In genomic region chr1:93081716-93082115, GRCh38 we compare ENCODE assay signal across 8 cellular contexts. TPM values are rescaled to one million over a fixed set of nuclear protein-coding genes. Genes with fewer than 3 reads are reported as not detected.
DNase-seq lines count a peak whose midpoint lies in the region; ATAC-seq and TF ChIP-seq lines count a peak whose summit lies in the region.

No MANE protein-coding gene starts in this region.

- peak overlapping the region; percentile 27 for H3K27ac ChIP-seq in HL-60 (replicated peaks)

- H3K4me3 ChIP-seq in HL-60 (replicated peaks; ENCODE audit: insufficient read depth, low read length) = 0 out of 2 replicates have a peak overlapping the region, but pooled peaks have one; percentile 82

- no peak for TF ChIP-seq CTCF in HL-60 (IDR thresholded peaks at IDR 0.05; ENCODE audit: insufficient read depth, low read length)

- intact Hi-C loops in activated T-helper 1 cell treated with anti-CD3 and anti-CD28 coated beads, Interleukin-12 subunit alpha, Interleukin-12 subunit beta, Interleukin-2, Interleukin-4 antibody, amounts not matched to agents 30 ng/mL and 10 ng/mL and 1 ng/mL, durations not matched to agents 14 hours and 24 hours and 36 hours (cut with micrococcal nuclease) = loop anchor here (2.0 to 5.0 kb wide), 2 partner anchors 46 to 223 kb away; no protein-coding TSS in a partner anchor
- intact Hi-C loops in sciatic nerve (cut with DNase I) = no loop called here

- H3K4me1 Mint-ChIP-seq in activated T-helper 1 cell treated with anti-CD3 and anti-CD28 coated beads, Interleukin-12 subunit alpha, Interleukin-12 subunit beta, Interleukin-2, Interleukin-4 antibody, amounts not matched to agents 30 ng/mL and 10 ng/mL and 1 ng/mL, durations not matched to agents 14 hours and 24 hours and 36 hours (ENCODE audit: low read depth) = peaks cover 59% of the 10 kb centered on the region

- H3K36me3 Mint-ChIP-seq in activated T-helper 1 cell treated with anti-CD3 and anti-CD28 coated beads, Interleukin-12 subunit alpha, Interleukin-12 subunit beta, Interleukin-2, Interleukin-4 antibody, amounts not matched to agents 30 ng/mL and 10 ng/mL and 1 ng/mL, durations not matched to agents 14 hours and 24 hours and 36 hours (ENCODE audit: low read depth) = peaks cover 32% of the 10 kb centered on the region

- H3K27me3 Mint-ChIP-seq in activated T-helper 1 cell treated with anti-CD3 and anti-CD28 coated beads, Interleukin-12 subunit alpha, Interleukin-12 subunit beta, Interleukin-2, Interleukin-4 antibody, amounts not matched to agents 30 ng/mL and 10 ng/mL and 1 ng/mL, durations not matched to agents 14 hours and 24 hours and 36 hours (ENCODE audit: insufficient read depth) = no peaks in the 10 kb centered on the region

- H3K9me3 Mint-ChIP-seq in activated T-helper 1 cell treated with anti-CD3 and anti-CD28 coated beads, Interleukin-12 subunit alpha, Interleukin-12 subunit beta, Interleukin-2, Interleukin-4 antibody, amounts not matched to agents 30 ng/mL and 10 ng/mL and 1 ng/mL, durations not matched to agents 14 hours and 24 hours and 36 hours = peaks cover 5% of the 10 kb centered on the region

- DNase-seq in AG08395 (ENCODE audit: low spot score) = peak; percentile 70
- peak in 1 of 2 experiments; percentile 35 for DNase-seq in HL-60 (ENCODE audit: low read depth in 1 of 2, low spot score in 1 of 2)
- no peak for DNase-seq in activated T-helper 1 cell treated with anti-CD3 and anti-CD28 coated beads, Interleukin-12 subunit alpha, Interleukin-12 subunit beta, Interleukin-2, Interleukin-4 antibody, amounts not matched to agents 30 ng/mL and 10 ng/mL and 1 ng/mL, durations not matched to agents 14 hours and 24 hours and 36 hours (ENCODE audit: low spot score)
- peak; percentile 90 for DNase-seq in iris pigment epithelial cell (ENCODE audit: low read depth)
- no peak for DNase-seq in sciatic nerve (ENCODE audit: low spot score)
- DNase-seq in midbrain (lab: John Stamatoyannopoulos, UW) = no peak

- ATAC-seq in GM18861 (IDR thresholded peaks at IDR 0.05; ENCODE audit: unreplicated experiment) (no peak), HG03521 (IDR thresholded peaks at IDR 0.05; ENCODE audit: unreplicated experiment) (no peak), sciatic nerve (no peak)

- H3K27ac Mint-ChIP-seq in activated T-helper 1 cell treated with anti-CD3 and anti-CD28 coated beads, Interleukin-12 subunit alpha, Interleukin-12 subunit beta, Interleukin-2, Interleukin-4 antibody, amounts not matched to agents 30 ng/mL and 10 ng/mL and 1 ng/mL, durations not matched to agents 14 hours and 24 hours and 36 hours = no peak overlapping the region

- peak overlapping the region; percentile 98 for H3K4me3 Mint-ChIP-seq in activated T-helper 1 cell treated with anti-CD3 and anti-CD28 coated beads, Interleukin-12 subunit alpha, Interleukin-12 subunit beta, Interleukin-2, Interleukin-4 antibody, amounts not matched to agents 30 ng/mL and 10 ng/mL and 1 ng/mL, durations not matched to agents 14 hours and 24 hours and 36 hours

- no peaks in the 10 kb centered on the region for H3K27me3 ChIP-seq in HL-60 (ENCODE audit: insufficient read depth, poor library complexity, severe bottlenecking)

RNA-seq across cellular contexts. Expression of gene MTF2, which starts 2.6 kb away (rescaled TPM):
- total RNA-seq in activated T-helper 1 cell treated with anti-CD3 and anti-CD28 coated beads, Interleukin-12 subunit alpha, Interleukin-12 subunit beta, Interleukin-2, Interleukin-4 antibody, amounts not matched to agents 30 ng/mL and 10 ng/mL and 1 ng/mL, durations not matched to agents 14 hours and 24 hours and 36 hours = 68.4 and 71.0 TPM in 2 replicates
- 27.8 TPM for total RNA-seq in sciatic nerve

Comparison
In these comparisons a context has a peak if more than half of its experiments do, and no peak if none do; other contexts are left out.
1. DNase-seq: peak in AG08395 (single experiment) and iris pigment epithelial cell (single experiment); none in activated T-helper 1 cell treated with anti-CD3 and anti-CD28 coated beads, Interleukin-12 subunit alpha, Interleukin-12 subunit beta, Interleukin-2, Interleukin-4 antibody, amounts not matched to agents 30 ng/mL and 10 ng/mL and 1 ng/mL, durations not matched to agents 14 hours and 24 hours and 36 hours (single experiment), sciatic nerve (single experiment) and midbrain (single experiment).